1 cellular context compared by ENCODE assay signal in the genomic region with DNA sequence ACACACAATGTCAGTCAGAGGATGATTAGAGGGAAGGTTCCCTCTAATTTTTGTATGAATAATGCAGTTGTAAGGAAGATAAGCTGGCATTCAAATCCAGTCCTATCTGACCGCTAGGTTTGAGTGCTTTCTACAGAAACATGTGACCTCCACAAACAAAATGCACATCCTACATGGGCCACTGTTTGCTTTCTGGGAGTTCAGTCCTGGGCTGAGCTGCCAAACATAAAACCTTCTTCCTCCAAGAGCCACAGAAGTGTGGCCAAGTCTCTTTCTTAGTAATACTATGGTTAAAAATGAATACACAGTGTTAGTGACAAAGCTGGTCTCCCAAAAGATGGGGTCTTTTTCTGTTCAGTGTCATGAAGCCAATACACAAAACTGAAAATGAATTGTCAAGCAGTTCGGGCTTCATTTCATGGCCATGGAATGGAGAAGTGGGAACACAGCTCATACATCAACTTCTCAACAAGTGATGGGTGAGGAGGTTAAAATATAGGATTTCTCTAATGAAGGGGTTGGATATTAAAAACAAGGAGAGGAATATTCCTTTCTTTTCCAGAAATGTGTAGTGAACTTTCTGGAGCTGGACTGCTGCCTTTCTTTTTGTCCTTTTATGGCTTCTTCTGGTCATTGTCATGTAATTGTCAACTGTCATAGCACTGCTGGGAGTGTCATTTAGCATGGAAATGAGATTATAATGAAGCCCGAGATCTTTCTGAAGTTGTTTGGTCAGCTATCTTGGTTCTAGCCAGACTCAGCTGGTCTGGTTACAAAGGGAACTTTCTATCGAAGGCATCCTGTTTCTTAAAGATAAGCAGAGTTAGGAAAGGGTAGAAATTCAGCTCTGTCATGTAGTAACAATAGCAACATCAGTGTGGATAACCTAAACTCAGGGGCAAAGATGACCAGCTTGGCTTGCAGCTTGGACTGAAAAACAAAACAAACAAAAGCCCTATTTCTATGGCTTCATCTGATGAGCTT.
A peak's percentile ranks its signal among the peaks of the same experiment; 100 is the strongest.
TF ChIP-seq lines count a peak whose summit lies in the region.

No MANE protein-coding gene starts in this region.

TF ChIP-seq in K562, 482 proteins besides CTCF, POLR2A, EP300 and RAD21 (continued from another document and continues in another):
- TF ChIP-seq, protein P1, sequence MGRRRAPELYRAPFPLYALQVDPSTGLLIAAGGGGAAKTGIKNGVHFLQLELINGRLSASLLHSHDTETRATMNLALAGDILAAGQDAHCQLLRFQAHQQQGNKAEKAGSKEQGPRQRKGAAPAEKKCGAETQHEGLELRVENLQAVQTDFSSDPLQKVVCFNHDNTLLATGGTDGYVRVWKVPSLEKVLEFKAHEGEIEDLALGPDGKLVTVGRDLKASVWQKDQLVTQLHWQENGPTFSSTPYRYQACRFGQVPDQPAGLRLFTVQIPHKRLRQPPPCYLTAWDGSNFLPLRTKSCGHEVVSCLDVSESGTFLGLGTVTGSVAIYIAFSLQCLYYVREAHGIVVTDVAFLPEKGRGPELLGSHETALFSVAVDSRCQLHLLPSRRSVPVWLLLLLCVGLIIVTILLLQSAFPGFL (CRISPR knock-in tag; IDR thresholded peaks at IDR 0.05) = no peak
- TF ChIP-seq CHD4 (IDR thresholded peaks at IDR 0.05; ENCODE audit: insufficient read depth, insufficient replicate concordance, low read depth, low read length, poor library complexity, severe bottlenecking) (no peak), RB1 (IDR thresholded peaks at IDR 0.05; ENCODE audit: low read depth) (no peak), ASH1L (IDR thresholded peaks at IDR 0.05; ENCODE audit: borderline replicate concordance, low read depth, partially characterized antibody) (no peak), ZNF77 (CRISPR knock-in tag; IDR thresholded peaks at IDR 0.05) (no peak), MXI1 (IDR thresholded peaks at IDR 0.05; ENCODE audit: low read depth, low read length) (no peak), HDGF (IDR thresholded peaks at IDR 0.05) (no peak), SUPT5H (IDR thresholded peaks at IDR 0.05) (no peak), NCOA6 (IDR thresholded peaks at IDR 0.05) (no peak), PCBP1 (IDR thresholded peaks at IDR 0.05; ENCODE audit: low read depth, low read length, poor library complexity, severe bottlenecking) (no peak), MECOM (CRISPR knock-in tag; IDR thresholded peaks at IDR 0.05) (no peak), HNRNPUL1 (IDR thresholded peaks at IDR 0.05; ENCODE audit: low read length) (no peak), ZNF507 (tag; conservative IDR thresholded peaks at IDR 0.05) (no peak), SREBF2 (CRISPR knock-in tag; IDR thresholded peaks at IDR 0.05) (no peak), IRF2 (CRISPR knock-in tag; IDR thresholded peaks at IDR 0.05) (no peak), GABPB2 (CRISPR knock-in tag; conservative IDR thresholded peaks at IDR 0.05) (no peak), NFRKB (IDR thresholded peaks at IDR 0.05; ENCODE audit: low read depth) (peak; percentile 92), KLF1 (tag; IDR thresholded peaks at IDR 0.05) (no peak), RNF2 (IDR thresholded peaks at IDR 0.05) (peak; percentile 78), CAMTA2 (CRISPR knock-in tag; conservative IDR thresholded peaks at IDR 0.05) (no peak), MAZ (CRISPR knock-in tag; conservative IDR thresholded peaks at IDR 0.05 in 1 of 2, IDR thresholded peaks at IDR 0.05 in 1 of 2) (peak in 1 of 2 experiments; percentile 32; a peak in 1 of 4 replicates)
- TF ChIP-seq, protein P2, sequence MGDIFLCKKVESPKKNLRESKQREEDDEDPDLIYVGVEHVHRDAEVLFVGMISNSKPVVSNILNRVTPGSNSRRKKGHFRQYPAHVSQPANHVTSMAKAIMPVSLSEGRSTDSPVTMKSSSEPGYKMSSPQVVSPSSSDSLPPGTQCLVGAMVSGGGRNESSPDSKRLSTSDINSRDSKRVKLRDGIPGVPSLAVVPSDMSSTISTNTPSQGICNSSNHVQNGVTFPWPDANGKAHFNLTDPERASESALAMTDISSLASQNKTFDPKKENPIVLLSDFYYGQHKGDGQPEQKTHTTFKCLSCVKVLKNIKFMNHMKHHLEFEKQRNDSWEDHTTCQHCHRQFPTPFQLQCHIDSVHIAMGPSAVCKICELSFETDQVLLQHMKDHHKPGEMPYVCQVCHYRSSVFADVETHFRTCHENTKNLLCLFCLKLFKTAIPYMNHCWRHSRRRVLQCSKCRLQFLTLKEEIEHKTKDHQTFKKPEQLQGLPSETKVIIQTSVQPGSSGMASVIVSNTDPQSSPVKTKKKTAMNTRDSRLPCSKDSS (IDR thresholded peaks at IDR 0.05; ENCODE audit: low read depth, partially characterized antibody) = no peak
- TF ChIP-seq, protein P3, sequence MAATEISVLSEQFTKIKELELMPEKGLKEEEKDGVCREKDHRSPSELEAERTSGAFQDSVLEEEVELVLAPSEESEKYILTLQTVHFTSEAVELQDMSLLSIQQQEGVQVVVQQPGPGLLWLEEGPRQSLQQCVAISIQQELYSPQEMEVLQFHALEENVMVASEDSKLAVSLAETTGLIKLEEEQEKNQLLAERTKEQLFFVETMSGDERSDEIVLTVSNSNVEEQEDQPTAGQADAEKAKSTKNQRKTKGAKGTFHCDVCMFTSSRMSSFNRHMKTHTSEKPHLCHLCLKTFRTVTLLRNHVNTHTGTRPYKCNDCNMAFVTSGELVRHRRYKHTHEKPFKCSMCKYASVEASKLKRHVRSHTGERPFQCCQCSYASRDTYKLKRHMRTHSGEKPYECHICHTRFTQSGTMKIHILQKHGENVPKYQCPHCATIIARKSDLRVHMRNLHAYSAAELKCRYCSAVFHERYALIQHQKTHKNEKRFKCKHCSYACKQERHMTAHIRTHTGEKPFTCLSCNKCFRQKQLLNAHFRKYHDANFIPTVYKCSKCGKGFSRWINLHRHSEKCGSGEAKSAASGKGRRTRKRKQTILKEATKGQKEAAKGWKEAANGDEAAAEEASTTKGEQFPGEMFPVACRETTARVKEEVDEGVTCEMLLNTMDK (IDR thresholded peaks at IDR 0.05; ENCODE audit: borderline replicate concordance, insufficient read depth, low read depth, low read length, poor library complexity, severe bottlenecking) = no peak
- TF ChIP-seq, protein P4, sequence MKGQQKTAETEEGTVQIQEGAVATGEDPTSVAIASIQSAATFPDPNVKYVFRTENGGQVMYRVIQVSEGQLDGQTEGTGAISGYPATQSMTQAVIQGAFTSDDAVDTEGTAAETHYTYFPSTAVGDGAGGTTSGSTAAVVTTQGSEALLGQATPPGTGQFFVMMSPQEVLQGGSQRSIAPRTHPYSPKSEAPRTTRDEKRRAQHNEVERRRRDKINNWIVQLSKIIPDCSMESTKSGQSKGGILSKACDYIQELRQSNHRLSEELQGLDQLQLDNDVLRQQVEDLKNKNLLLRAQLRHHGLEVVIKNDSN (CRISPR knock-in tag; IDR thresholded peaks at IDR 0.05) = no peak
- TF ChIP-seq, protein P5, sequence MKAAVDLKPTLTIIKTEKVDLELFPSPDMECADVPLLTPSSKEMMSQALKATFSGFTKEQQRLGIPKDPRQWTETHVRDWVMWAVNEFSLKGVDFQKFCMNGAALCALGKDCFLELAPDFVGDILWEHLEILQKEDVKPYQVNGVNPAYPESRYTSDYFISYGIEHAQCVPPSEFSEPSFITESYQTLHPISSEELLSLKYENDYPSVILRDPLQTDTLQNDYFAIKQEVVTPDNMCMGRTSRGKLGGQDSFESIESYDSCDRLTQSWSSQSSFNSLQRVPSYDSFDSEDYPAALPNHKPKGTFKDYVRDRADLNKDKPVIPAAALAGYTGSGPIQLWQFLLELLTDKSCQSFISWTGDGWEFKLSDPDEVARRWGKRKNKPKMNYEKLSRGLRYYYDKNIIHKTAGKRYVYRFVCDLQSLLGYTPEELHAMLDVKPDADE (conservative IDR thresholded peaks at IDR 0.05; ENCODE audit: control insufficient read depth, low read depth, low read length) = no peak
- TF ChIP-seq, protein P6, sequence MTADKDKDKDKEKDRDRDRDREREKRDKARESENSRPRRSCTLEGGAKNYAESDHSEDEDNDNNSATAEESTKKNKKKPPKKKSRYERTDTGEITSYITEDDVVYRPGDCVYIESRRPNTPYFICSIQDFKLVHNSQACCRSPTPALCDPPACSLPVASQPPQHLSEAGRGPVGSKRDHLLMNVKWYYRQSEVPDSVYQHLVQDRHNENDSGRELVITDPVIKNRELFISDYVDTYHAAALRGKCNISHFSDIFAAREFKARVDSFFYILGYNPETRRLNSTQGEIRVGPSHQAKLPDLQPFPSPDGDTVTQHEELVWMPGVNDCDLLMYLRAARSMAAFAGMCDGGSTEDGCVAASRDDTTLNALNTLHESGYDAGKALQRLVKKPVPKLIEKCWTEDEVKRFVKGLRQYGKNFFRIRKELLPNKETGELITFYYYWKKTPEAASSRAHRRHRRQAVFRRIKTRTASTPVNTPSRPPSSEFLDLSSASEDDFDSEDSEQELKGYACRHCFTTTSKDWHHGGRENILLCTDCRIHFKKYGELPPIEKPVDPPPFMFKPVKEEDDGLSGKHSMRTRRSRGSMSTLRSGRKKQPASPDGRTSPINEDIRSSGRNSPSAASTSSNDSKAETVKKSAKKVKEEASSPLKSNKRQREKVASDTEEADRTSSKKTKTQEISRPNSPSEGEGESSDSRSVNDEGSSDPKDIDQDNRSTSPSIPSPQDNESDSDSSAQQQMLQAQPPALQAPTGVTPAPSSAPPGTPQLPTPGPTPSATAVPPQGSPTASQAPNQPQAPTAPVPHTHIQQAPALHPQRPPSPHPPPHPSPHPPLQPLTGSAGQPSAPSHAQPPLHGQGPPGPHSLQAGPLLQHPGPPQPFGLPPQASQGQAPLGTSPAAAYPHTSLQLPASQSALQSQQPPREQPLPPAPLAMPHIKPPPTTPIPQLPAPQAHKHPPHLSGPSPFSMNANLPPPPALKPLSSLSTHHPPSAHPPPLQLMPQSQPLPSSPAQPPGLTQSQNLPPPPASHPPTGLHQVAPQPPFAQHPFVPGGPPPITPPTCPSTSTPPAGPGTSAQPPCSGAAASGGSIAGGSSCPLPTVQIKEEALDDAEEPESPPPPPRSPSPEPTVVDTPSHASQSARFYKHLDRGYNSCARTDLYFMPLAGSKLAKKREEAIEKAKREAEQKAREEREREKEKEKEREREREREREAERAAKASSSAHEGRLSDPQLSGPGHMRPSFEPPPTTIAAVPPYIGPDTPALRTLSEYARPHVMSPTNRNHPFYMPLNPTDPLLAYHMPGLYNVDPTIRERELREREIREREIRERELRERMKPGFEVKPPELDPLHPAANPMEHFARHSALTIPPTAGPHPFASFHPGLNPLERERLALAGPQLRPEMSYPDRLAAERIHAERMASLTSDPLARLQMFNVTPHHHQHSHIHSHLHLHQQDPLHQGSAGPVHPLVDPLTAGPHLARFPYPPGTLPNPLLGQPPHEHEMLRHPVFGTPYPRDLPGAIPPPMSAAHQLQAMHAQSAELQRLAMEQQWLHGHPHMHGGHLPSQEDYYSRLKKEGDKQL (CRISPR knock-in tag; IDR thresholded peaks at IDR 0.05; ENCODE audit: borderline replicate concordance) = no peak
- TF ChIP-seq, protein P7, sequence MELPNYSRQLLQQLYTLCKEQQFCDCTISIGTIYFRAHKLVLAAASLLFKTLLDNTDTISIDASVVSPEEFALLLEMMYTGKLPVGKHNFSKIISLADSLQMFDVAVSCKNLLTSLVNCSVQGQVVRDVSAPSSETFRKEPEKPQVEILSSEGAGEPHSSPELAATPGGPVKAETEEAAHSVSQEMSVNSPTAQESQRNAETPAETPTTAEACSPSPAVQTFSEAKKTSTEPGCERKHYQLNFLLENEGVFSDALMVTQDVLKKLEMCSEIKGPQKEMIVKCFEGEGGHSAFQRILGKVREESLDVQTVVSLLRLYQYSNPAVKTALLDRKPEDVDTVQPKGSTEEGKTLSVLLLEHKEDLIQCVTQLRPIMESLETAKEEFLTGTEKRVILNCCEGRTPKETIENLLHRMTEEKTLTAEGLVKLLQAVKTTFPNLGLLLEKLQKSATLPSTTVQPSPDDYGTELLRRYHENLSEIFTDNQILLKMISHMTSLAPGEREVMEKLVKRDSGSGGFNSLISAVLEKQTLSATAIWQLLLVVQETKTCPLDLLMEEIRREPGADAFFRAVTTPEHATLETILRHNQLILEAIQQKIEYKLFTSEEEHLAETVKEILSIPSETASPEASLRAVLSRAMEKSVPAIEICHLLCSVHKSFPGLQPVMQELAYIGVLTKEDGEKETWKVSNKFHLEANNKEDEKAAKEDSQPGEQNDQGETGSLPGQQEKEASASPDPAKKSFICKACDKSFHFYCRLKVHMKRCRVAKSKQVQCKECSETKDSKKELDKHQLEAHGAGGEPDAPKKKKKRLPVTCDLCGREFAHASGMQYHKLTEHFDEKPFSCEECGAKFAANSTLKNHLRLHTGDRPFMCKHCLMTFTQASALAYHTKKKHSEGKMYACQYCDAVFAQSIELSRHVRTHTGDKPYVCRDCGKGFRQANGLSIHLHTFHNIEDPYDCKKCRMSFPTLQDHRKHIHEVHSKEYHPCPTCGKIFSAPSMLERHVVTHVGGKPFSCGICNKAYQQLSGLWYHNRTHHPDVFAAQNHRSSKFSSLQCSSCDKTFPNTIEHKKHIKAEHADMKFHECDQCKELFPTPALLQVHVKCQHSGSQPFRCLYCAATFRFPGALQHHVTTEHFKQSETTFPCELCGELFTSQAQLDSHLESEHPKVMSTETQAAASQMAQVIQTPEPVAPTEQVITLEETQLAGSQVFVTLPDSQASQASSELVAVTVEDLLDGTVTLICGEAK (IDR thresholded peaks at IDR 0.05) = no peak
- TF ChIP-seq, protein P7 (CRISPR knock-in tag; IDR thresholded peaks at IDR 0.05) = no peak
